1 cellular context compared by ENCODE assay signal in the genomic region with DNA sequence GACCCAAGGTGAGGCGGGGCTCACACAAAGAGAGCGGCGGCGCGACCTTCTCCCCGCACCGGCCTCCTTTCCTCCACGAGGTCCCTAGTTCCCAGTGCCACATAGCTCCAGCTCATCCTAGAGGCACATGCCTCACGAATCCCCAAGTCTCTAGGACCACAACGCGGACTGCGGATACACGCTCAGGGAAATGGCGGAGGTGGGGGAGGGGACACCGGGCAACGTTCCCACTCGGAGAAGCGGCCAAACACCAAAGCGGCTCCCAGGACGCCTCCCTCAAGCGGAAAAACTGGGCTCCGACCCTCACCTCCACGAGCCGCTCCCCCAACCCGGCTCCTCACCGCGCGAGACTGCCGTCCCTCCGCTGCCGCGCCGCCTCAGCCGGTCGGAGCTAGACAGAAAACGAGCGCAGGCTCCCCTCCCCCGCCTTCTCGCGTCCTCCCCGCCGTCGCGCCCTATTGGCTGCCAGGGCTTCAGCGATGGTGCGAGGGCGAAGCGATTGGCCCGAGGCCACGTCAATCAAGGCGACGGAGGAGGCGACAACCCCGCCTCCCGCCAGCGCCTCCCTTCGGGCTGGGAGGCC.
TF ChIP-seq lines count a peak whose summit lies in the region.

A gene (minus strand): TSS at position 404 of the 583 bp plus-strand sequence. CDS start 1,963 bp downstream, outside the sequence.

TF ChIP-seq in GM12878, 131 proteins besides CTCF, POLR2A, EP300 and RAD21 (continued from another document):
- TF ChIP-seq, protein P1, sequence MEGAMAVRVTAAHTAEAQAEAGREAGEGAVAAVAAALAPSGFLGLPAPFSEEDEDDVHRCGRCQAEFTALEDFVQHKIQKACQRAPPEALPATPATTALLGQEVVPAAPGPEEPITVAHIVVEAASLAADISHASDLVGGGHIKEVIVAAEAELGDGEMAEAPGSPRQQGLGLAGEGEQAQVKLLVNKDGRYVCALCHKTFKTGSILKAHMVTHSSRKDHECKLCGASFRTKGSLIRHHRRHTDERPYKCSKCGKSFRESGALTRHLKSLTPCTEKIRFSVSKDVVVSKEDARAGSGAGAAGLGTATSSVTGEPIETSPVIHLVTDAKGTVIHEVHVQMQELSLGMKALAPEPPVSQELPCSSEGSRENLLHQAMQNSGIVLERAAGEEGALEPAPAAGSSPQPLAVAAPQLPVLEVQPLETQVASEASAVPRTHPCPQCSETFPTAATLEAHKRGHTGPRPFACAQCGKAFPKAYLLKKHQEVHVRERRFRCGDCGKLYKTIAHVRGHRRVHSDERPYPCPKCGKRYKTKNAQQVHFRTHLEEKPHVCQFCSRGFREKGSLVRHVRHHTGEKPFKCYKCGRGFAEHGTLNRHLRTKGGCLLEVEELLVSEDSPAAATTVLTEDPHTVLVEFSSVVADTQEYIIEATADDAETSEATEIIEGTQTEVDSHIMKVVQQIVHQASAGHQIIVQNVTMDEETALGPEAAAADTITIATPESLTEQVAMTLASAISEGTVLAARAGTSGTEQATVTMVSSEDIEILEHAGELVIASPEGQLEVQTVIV (IDR thresholded peaks at IDR 0.05; ENCODE audit: borderline replicate concordance, partially characterized antibody) = no peak
- TF ChIP-seq ZBED1 (IDR thresholded peaks at IDR 0.05; ENCODE audit: borderline replicate concordance) = no peak
- TF ChIP-seq HDGF (IDR thresholded peaks at IDR 0.05) = no peak
- TF ChIP-seq BMI1 (IDR thresholded peaks at IDR 0.05; ENCODE audit: borderline replicate concordance) = no peak
- TF ChIP-seq KAT2A (conservative IDR thresholded peaks at IDR 0.05; ENCODE audit: control insufficient read depth, low read depth, low read length) = no peak
- TF ChIP-seq, protein P2, sequence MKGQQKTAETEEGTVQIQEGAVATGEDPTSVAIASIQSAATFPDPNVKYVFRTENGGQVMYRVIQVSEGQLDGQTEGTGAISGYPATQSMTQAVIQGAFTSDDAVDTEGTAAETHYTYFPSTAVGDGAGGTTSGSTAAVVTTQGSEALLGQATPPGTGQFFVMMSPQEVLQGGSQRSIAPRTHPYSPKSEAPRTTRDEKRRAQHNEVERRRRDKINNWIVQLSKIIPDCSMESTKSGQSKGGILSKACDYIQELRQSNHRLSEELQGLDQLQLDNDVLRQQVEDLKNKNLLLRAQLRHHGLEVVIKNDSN (IDR thresholded peaks at IDR 0.05; ENCODE audit: borderline replicate concordance, extremely low read length, insufficient read depth, low read depth, low read length) = no peak
- TF ChIP-seq, protein P3, sequence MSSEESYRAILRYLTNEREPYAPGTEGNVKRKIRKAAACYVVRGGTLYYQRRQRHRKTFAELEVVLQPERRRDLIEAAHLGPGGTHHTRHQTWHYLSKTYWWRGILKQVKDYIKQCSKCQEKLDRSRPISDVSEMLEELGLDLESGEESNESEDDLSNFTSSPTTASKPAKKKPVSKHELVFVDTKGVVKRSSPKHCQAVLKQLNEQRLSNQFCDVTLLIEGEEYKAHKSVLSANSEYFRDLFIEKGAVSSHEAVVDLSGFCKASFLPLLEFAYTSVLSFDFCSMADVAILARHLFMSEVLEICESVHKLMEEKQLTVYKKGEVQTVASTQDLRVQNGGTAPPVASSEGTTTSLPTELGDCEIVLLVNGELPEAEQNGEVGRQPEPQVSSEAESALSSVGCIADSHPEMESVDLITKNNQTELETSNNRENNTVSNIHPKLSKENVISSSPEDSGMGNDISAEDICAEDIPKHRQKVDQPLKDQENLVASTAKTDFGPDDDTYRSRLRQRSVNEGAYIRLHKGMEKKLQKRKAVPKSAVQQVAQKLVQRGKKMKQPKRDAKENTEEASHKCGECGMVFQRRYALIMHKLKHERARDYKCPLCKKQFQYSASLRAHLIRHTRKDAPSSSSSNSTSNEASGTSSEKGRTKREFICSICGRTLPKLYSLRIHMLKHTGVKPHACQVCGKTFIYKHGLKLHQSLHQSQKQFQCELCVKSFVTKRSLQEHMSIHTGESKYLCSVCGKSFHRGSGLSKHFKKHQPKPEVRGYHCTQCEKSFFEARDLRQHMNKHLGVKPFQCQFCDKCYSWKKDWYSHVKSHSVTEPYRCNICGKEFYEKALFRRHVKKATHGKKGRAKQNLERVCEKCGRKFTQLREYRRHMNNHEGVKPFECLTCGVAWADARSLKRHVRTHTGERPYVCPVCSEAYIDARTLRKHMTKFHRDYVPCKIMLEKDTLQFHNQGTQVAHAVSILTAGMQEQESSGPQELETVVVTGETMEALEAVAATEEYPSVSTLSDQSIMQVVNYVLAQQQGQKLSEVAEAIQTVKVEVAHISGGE (CRISPR knock-in tag; IDR thresholded peaks at IDR 0.05) = no peak
